8 cellular contexts compared by ENCODE assay signal in the genomic region with DNA sequence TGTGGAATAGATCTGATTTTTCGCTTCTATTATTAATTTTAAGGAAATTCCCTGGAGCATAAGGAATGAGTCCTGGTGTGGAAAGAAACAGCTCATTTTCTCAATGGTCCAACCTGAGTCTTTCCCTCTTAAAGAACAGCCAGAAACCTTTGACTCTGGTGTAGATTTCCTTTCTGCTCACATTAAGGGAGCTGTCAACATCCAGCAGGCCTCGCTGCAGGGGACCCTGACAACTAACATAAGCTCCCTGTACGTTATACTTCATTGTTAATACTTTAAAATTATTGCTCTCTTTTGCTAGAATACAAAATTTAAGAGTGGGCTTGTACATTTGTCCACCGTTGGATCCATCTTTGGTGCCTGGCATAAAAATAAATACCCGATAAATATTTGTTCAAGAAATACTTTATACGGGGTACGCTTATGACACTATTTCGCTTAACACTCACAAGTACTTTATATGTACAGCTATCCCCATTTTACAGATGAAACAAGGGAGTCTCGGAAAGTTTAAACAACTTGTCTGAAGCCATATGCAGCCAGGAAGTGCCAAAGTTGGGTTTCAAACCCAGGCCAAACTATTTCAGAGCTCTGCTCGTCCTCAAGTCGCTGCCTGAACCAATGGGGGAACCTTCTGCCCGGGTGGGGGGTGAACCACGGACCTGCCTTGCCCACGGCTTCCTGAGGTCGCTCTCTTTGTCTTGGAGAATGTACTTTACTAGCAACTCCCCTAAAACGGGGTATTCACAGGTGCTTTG. TPM values are rescaled to one million over a fixed set of nuclear protein-coding genes. Genes with fewer than 3 reads are reported as not detected.
DNase-seq lines count a peak whose midpoint lies in the region; ATAC-seq and TF ChIP-seq lines count a peak whose summit lies in the region.

No MANE protein-coding gene starts in this region.

- CTCF ChIA-PET in CD4-positive, alpha-beta memory T cell (lab: Charles Lee; ENCODE audit: partially characterized antibody) = interaction anchor here (1.0 to 2.2 kb wide), 9 partner anchors 27 to 1001 kb away, joined by 3 to 6 read pairs (median 4); partner anchors contain the start of gene TOP2A

- H3K9ac ChIP-seq in MM.1S (ENCODE audit: low read length) (peak overlapping the region; percentile 97), smooth muscle cell (ENCODE audit: low read depth) (peak overlapping the region; percentile 99)

- peak overlapping the region; percentile 98 to 100 (median 99) for H3K27ac Mint-ChIP-seq in CD4-positive, alpha-beta memory T cell
- peak overlapping the region; percentile 99 for H3K27ac Mint-ChIP-seq in activated naive CD4-positive, alpha-beta T cell treated with anti-CD3 and anti-CD28 coated beads, Interleukin-2, amount 50 U/mL, for 72 hours

- intact Hi-C loops in CD4-positive, alpha-beta memory T cell (cut with micrococcal nuclease) = no loop called here

- peaks cover 27 to 65% (median 43%) of the 10 kb centered on the region in 4 donors for H3K4me1 Mint-ChIP-seq in CD4-positive, alpha-beta memory T cell

- H3F3A ChIP-seq in MM.1S (ENCODE audit: insufficient read depth, low read length) (peaks cover 9% of the 10 kb centered on the region; the same call in 1 of the 2 replicates), smooth muscle cell (ENCODE audit: low read depth) (no peaks in the 10 kb centered on the region)

- WGBS in smooth muscle cell (ENCODE audit: low lambda C conversion rate) = 21% methylated on average over 16 of the region's 16 CpGs

- peak overlapping the region; percentile 94 for H3K4me2 ChIP-seq in MM.1S (ENCODE audit: low read depth, low read length)
- H3K4me2 ChIP-seq in smooth muscle cell = peak overlapping the region; percentile 90

- no peaks in the 10 kb centered on the region for H3K27me3 ChIP-seq in CD4-positive, alpha-beta memory T cell (ENCODE audit: insufficient read depth, low read length)
- no peaks in the 10 kb centered on the region for H3K27me3 ChIP-seq in MM.1S (replicated peaks; ENCODE audit: insufficient read depth, low read length)
- no peaks in the 10 kb centered on the region for H3K27me3 ChIP-seq in smooth muscle cell (ENCODE audit: low read depth)

- no peaks in the 10 kb centered on the region for H3K9me3 ChIP-seq in CD4-positive, alpha-beta memory T cell (ENCODE audit: control insufficient read depth in 1 of 2, low read length in 2 of 2)
- no peaks in the 10 kb centered on the region for H3K9me3 ChIP-seq in MM.1S (replicated peaks; ENCODE audit: insufficient read depth, low read length)
- H3K9me3 ChIP-seq in smooth muscle cell (replicated peaks; ENCODE audit: low read depth) = no peaks in the 10 kb centered on the region

- no peaks in the 10 kb centered on the region for H4K20me1 ChIP-seq in MM.1S (ENCODE audit: insufficient read depth, low read length)
- H4K20me1 ChIP-seq in smooth muscle cell (ENCODE audit: low read depth) = peaks cover 19% of the 10 kb centered on the region

- H3K4me1 ChIP-seq in CD4-positive, alpha-beta memory T cell (ENCODE audit: insufficient read depth, low read length) = peaks cover 51% of the 10 kb centered on the region
- peaks cover 25% of the 10 kb centered on the region for H3K4me1 ChIP-seq in MM.1S (ENCODE audit: low read length)
- peaks cover 22% of the 10 kb centered on the region for H3K4me1 ChIP-seq in smooth muscle cell (ENCODE audit: low read depth)

- DNase-seq in CD4-positive, alpha-beta memory T cell = no peak
- DNase-seq in MM.1S = peak; percentile 51
- DNase-seq in activated naive CD4-positive, alpha-beta T cell treated with anti-CD3 and anti-CD28 coated beads, Interleukin-2, amount 50 U/mL, for 72 hours (ENCODE audit: low spot score in 2 of 2) = no peak
- no peak for DNase-seq in smooth muscle cell (lab: John Stamatoyannopoulos, UW; ENCODE audit: unreplicated experiment)
- DNase-seq in C1 segment of cervical spinal cord (lab: John Stamatoyannopoulos, UW) = no peak

- POLR2A ChIA-PET in CD4-positive, alpha-beta memory T cell (lab: Charles Lee; ENCODE audit: partially characterized antibody) = interaction anchor here (0.6 to 4.1 kb wide), 30 partner anchors 10 to 1742 kb away, joined by 3 to 32 read pairs (median 6); partner anchors contain the start of genes CCR7, EIF1, STAT3 and TOP2A

- no peaks in the 10 kb centered on the region for H3K9me3 Mint-ChIP-seq in CD4-positive, alpha-beta memory T cell
- H3K9me3 Mint-ChIP-seq in activated naive CD4-positive, alpha-beta T cell treated with anti-CD3 and anti-CD28 coated beads, Interleukin-2, amount 50 U/mL, for 72 hours = no peaks in the 10 kb centered on the region

- H3K36me3 ChIP-seq in CD4-positive, alpha-beta memory T cell (ENCODE audit: insufficient read depth, low read length) = peaks cover 23% of the 10 kb centered on the region
- H3K36me3 ChIP-seq in MM.1S (replicated peaks; ENCODE audit: insufficient read depth, low read length) (peaks cover 3% of the 10 kb centered on the region; the same call in 1 of the 2 replicates), smooth muscle cell (ENCODE audit: low read depth) (no peaks in the 10 kb centered on the region)

- ATAC-seq in GM19328 (IDR thresholded peaks at IDR 0.05; ENCODE audit: unreplicated experiment) = peak; percentile 20
- ATAC-seq in activated naive CD4-positive, alpha-beta T cell treated with anti-CD3 and anti-CD28 coated beads, Interleukin-2, amount 50 U/mL, for 72 hours = peak; percentile 53
- no peak for ATAC-seq in GM19397 (IDR thresholded peaks at IDR 0.05; ENCODE audit: unreplicated experiment)

- H3K4me3 Mint-ChIP-seq in CD4-positive, alpha-beta memory T cell = peak overlapping the region; percentile 88 to 98 (median 94)

- H3K4me3 ChIP-seq in CD4-positive, alpha-beta memory T cell (ENCODE audit: low read length in 2 of 2) = peak overlapping the region; percentile 82 to 92
- H3K4me3 ChIP-seq in MM.1S (ENCODE audit: low read length) (peak overlapping the region; percentile 95), iPS-11a (ENCODE audit: low read depth, low read length) (peak overlapping the region; percentile 94), smooth muscle cell (peak overlapping the region; percentile 84)

- peaks cover 27 to 42% of the 10 kb centered on the region in 2 donors for H3K36me3 Mint-ChIP-seq in CD4-positive, alpha-beta memory T cell
- peaks cover 35 to 46% of the 10 kb centered on the region in 2 donors for H3K36me3 Mint-ChIP-seq in activated naive CD4-positive, alpha-beta T cell treated with anti-CD3 and anti-CD28 coated beads, Interleukin-2, amount 50 U/mL, for 72 hours

- TF ChIP-seq CTCF in MM.1S (IDR thresholded peaks at IDR 0.05; ENCODE audit: low read length) (no peak), smooth muscle cell (IDR thresholded peaks at IDR 0.05; ENCODE audit: borderline replicate concordance, insufficient read depth, poor library complexity, severe bottlenecking) (no peak)

- H3K79me2 ChIP-seq in MM.1S (ENCODE audit: low read length) (peaks cover 64% of the 10 kb centered on the region), smooth muscle cell (ENCODE audit: low read depth) (peaks cover 55% of the 10 kb centered on the region)

- no peaks in the 10 kb centered on the region for H3K9me2 ChIP-seq in MM.1S (replicated peaks; ENCODE audit: insufficient read depth, low read length)

- H2AFZ ChIP-seq in MM.1S (ENCODE audit: low read length) (peak overlapping the region; percentile 79), smooth muscle cell (ENCODE audit: low read depth) (peak overlapping the region; percentile 99)

- H3K27me3 Mint-ChIP-seq in CD4-positive, alpha-beta memory T cell = no peaks in the 10 kb centered on the region

- H3K27ac ChIP-seq in CD4-positive, alpha-beta memory T cell (ENCODE audit: low read depth, low read length) = peak overlapping the region; percentile 95
- H3K27ac ChIP-seq in MM.1S (ENCODE audit: low read length) (peak overlapping the region; percentile 93), smooth muscle cell (ENCODE audit: low read depth) (peak overlapping the region; percentile 99)

RNA-seq across cellular contexts. Expression of gene SMARCE1, which starts 0.6 kb away (rescaled TPM):
- total RNA-seq in CD4-positive, alpha-beta memory T cell = 10 to 100 TPM; 87.6 to 91.0 TPM
- 100 to 1,000 TPM; 148 to 197 TPM for polyA plus RNA-seq in CD4-positive, alpha-beta memory T cell
- 10 to 100 TPM; 85.6 to 93.9 TPM for total RNA-seq in activated naive CD4-positive, alpha-beta T cell treated with anti-CD3 and anti-CD28 coated beads, Interleukin-2, amount 50 U/mL, for 72 hours
- total RNA-seq in smooth muscle cell = 87.5 and 95.9 TPM in 2 replicates
- polyA plus RNA-seq in smooth muscle cell = 101 and 115 TPM in 2 replicates

RNA-seq across cellular contexts. Expression of gene KRT222, which starts 18.0 kb away (rescaled TPM):
- not detected for total RNA-seq in CD4-positive, alpha-beta memory T cell
- not detected for polyA plus RNA-seq in CD4-positive, alpha-beta memory T cell
- not detected for total RNA-seq in activated naive CD4-positive, alpha-beta T cell treated with anti-CD3 and anti-CD28 coated beads, Interleukin-2, amount 50 U/mL, for 72 hours
- not detected in 2 replicates for total RNA-seq in smooth muscle cell
- not detected in 2 replicates for polyA plus RNA-seq in smooth muscle cell

RNA-seq across cellular contexts. Expression of gene KRT24, which starts 56.6 kb away (rescaled TPM):
- not detected for total RNA-seq in CD4-positive, alpha-beta memory T cell
- polyA plus RNA-seq in CD4-positive, alpha-beta memory T cell = not detected
- not detected for total RNA-seq in activated naive CD4-positive, alpha-beta T cell treated with anti-CD3 and anti-CD28 coated beads, Interleukin-2, amount 50 U/mL, for 72 hours
- not detected in 2 replicates for total RNA-seq in smooth muscle cell
- polyA plus RNA-seq in smooth muscle cell = not detected in 2 replicates
